Comparison of ENCODE assay signal across 35 cellular contexts in the genomic region with DNA sequence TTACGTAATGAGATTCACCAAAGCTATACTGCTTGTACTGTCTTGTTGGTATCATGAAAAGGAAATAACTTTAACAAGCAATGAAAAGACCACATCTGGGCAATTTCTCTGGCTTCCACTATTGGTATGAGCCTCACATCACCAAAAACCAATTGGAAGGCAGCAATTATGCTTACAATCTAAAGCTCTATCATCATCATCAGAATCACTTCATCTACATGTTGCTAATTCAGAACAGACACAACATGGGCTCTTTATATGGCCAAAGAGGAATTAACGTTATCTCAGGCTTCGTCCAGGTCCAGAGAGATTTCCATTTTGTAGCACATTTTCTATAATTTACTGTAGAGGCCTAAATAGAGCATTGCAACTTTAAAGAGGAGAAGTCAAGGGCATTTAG.
"Had no signal": no experiment of that assay in that cellular context is flagged by ENCODE, and none has a peak within 500 bp of the region (broad histone marks: within the 10 kb centered on the region; RNA-seq: fewer than 3 reads in every experiment).

No MANE protein-coding gene starts in this region.

- H3K4me3 ChIP-seq: MG63 had no signal

- H3K36me3 ChIP-seq: MG63 had no signal

- H3K9me3 ChIP-seq: MG63 had no signal

- H3K27ac ChIP-seq: KMS-11 had no signal

- H3K27me3 ChIP-seq: MG63 had no signal

- DNase-seq: Karpas-422, Kasumi-1, KG1, MG63, MM.1S, NCI-H1048, NCI-H1092, NCI-H1092 treated with DMSO at 0.1 percent for 48 hours, NCI-H1105, NCI-H1105 treated with DMSO at 0.1 percent for 48 hours, NCI-H1417, NCI-H1417 treated with DMSO at 0.1 percent for 48 hours, NCI-H1436, NCI-H1436 treated with DMSO at 0.1 percent for 48 hours, NCI-H146, NCI-H1694, NCI-H1694 treated with DMSO at 0.1 percent for 48 hours, NCI-H187, NCI-H187 treated with DMSO at 0.1 percent for 48 hours, NCI-H1930, NCI-H2029, NCI-H2029 treated with DMSO at 0.1 percent for 48 hours, NCI-H2081, NCI-H2081 treated with DMSO at 0.1 percent for 48 hours, NCI-H2107, NCI-H2171, NCI-H2171 treated with DMSO at 0.1 percent for 48 hours, NCI-H2227 treated with DMSO at 0.1 percent for 48 hours, NCI-H226, NCI-H345, NCI-H446, NCI-H446 treated with DMSO at 0.1 percent for 48 hours, NCI-H510A, NCI-H510A treated with DMSO at 0.1 percent for 48 hours had no signal

- H3K4me2 ChIP-seq: KMS-11 had no signal

- H3K9ac ChIP-seq: KMS-11 had no signal
